ENCODE assay signal across 3 cellular contexts in the genomic region with DNA sequence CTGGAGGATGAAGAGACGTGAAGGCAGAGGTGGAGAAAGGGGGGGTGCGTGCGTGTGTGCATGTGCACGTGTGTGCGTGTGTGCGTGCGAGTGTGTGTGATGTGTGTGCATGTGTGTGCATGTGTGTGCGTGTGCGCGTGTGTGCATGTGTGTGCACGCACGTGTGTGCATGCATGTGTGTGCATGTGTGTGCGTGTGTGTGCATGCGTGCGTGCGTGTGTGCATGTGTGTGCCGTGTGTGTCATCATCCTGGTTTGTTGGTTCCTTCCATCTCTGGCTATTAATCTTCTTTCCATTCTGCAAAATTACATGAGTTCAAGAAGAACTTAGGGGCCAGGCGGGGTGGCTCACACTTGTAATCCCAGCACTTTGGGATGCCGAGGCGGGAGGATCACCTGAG.
TF ChIP-seq lines count a peak whose summit lies in the region.

No MANE protein-coding gene starts in this region.

TF ChIP-seq in HEK293, 187 proteins besides CTCF, POLR2A, EP300 and RAD21:
- TF ChIP-seq ZNF202 (tag by site-specific recombination; IDR thresholded peaks at IDR 0.05; ENCODE audit: borderline replicate concordance) (no peak), ZNF24 (tag by site-specific recombination; IDR thresholded peaks at IDR 0.05) (no peak), ZNF792 (tag by site-specific recombination; IDR thresholded peaks at IDR 0.05) (no peak), ZNF544 (tag by site-specific recombination; IDR thresholded peaks at IDR 0.05) (no peak), ZNF354C (tag by site-specific recombination; IDR thresholded peaks at IDR 0.05; ENCODE audit: borderline replicate concordance, low read depth) (no peak)
- TF ChIP-seq, protein P1, sequence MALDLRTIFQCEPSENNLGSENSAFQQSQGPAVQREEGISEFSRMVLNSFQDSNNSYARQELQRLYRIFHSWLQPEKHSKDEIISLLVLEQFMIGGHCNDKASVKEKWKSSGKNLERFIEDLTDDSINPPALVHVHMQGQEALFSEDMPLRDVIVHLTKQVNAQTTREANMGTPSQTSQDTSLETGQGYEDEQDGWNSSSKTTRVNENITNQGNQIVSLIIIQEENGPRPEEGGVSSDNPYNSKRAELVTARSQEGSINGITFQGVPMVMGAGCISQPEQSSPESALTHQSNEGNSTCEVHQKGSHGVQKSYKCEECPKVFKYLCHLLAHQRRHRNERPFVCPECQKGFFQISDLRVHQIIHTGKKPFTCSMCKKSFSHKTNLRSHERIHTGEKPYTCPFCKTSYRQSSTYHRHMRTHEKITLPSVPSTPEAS (tag by site-specific recombination; IDR thresholded peaks at IDR 0.05): peak; percentile 100
- TF ChIP-seq, protein P2, sequence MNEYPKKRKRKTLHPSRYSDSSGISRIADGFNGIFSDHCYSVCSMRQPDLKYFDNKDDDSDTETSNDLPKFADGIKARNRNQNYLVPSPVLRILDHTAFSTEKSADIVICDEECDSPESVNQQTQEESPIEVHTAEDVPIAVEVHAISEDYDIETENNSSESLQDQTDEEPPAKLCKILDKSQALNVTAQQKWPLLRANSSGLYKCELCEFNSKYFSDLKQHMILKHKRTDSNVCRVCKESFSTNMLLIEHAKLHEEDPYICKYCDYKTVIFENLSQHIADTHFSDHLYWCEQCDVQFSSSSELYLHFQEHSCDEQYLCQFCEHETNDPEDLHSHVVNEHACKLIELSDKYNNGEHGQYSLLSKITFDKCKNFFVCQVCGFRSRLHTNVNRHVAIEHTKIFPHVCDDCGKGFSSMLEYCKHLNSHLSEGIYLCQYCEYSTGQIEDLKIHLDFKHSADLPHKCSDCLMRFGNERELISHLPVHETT (tag by site-specific recombination; IDR thresholded peaks at IDR 0.05): no peak
- TF ChIP-seq, protein P3, sequence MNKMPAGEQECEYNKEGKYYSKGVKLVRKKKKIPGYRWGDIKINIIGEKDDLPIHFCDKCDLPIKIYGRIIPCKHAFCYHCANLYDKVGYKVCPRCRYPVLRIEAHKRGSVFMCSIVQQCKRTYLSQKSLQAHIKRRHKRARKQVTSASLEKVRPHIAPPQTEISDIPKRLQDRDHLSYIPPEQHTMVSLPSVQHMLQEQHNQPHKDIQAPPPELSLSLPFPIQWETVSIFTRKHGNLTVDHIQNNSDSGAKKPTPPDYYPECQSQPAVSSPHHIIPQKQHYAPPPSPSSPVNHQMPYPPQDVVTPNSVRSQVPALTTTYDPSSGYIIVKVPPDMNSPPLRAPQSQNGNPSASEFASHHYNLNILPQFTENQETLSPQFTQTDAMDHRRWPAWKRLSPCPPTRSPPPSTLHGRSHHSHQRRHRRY (tag by site-specific recombination; IDR thresholded peaks at IDR 0.05): no peak

TF ChIP-seq in K562, 482 proteins besides CTCF, POLR2A, EP300 and RAD21:
- TF ChIP-seq, protein P4, sequence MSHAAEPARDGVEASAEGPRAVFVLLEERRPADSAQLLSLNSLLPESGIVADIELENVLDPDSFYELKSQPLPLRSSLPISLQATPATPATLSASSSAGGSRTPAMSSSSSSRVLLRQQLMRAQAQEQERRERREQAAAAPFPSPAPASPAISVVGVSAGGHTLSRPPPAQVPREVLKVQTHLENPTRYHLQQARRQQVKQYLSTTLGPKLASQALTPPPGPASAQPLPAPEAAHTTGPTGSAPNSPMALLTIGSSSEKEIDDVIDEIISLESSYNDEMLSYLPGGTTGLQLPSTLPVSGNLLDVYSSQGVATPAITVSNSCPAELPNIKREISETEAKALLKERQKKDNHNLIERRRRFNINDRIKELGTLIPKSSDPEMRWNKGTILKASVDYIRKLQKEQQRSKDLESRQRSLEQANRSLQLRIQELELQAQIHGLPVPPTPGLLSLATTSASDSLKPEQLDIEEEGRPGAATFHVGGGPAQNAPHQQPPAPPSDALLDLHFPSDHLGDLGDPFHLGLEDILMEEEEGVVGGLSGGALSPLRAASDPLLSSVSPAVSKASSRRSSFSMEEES (CRISPR knock-in tag; IDR thresholded peaks at IDR 0.05): no peak
- peak in 1 of 2 experiments; percentile 26; a peak in 1 of 4 replicates for TF ChIP-seq KDM1A (IDR thresholded peaks at IDR 0.05)
- TF ChIP-seq, protein P5, sequence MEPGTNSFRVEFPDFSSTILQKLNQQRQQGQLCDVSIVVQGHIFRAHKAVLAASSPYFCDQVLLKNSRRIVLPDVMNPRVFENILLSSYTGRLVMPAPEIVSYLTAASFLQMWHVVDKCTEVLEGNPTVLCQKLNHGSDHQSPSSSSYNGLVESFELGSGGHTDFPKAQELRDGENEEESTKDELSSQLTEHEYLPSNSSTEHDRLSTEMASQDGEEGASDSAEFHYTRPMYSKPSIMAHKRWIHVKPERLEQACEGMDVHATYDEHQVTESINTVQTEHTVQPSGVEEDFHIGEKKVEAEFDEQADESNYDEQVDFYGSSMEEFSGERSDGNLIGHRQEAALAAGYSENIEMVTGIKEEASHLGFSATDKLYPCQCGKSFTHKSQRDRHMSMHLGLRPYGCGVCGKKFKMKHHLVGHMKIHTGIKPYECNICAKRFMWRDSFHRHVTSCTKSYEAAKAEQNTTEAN (CRISPR knock-in tag; IDR thresholded peaks at IDR 0.05): peak; percentile 82; the same call in 1 of the 2 replicates

TF ChIP-seq in GM23338, 12 proteins besides CTCF, POLR2A, EP300 and RAD21:
- TF ChIP-seq JUNB (IDR thresholded peaks at IDR 0.05; ENCODE audit: unreplicated experiment): no peak
- TF ChIP-seq ZNF331 (CRISPR knock-in tag; IDR thresholded peaks at IDR 0.05; ENCODE audit: low read depth): no peak
- no peak for TF ChIP-seq EZH2 (IDR thresholded peaks at IDR 0.05; ENCODE audit: low read depth, unreplicated experiment)
- TF ChIP-seq, protein P6, sequence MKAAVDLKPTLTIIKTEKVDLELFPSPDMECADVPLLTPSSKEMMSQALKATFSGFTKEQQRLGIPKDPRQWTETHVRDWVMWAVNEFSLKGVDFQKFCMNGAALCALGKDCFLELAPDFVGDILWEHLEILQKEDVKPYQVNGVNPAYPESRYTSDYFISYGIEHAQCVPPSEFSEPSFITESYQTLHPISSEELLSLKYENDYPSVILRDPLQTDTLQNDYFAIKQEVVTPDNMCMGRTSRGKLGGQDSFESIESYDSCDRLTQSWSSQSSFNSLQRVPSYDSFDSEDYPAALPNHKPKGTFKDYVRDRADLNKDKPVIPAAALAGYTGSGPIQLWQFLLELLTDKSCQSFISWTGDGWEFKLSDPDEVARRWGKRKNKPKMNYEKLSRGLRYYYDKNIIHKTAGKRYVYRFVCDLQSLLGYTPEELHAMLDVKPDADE (IDR thresholded peaks at IDR 0.05): no peak
- TF ChIP-seq, protein P7, sequence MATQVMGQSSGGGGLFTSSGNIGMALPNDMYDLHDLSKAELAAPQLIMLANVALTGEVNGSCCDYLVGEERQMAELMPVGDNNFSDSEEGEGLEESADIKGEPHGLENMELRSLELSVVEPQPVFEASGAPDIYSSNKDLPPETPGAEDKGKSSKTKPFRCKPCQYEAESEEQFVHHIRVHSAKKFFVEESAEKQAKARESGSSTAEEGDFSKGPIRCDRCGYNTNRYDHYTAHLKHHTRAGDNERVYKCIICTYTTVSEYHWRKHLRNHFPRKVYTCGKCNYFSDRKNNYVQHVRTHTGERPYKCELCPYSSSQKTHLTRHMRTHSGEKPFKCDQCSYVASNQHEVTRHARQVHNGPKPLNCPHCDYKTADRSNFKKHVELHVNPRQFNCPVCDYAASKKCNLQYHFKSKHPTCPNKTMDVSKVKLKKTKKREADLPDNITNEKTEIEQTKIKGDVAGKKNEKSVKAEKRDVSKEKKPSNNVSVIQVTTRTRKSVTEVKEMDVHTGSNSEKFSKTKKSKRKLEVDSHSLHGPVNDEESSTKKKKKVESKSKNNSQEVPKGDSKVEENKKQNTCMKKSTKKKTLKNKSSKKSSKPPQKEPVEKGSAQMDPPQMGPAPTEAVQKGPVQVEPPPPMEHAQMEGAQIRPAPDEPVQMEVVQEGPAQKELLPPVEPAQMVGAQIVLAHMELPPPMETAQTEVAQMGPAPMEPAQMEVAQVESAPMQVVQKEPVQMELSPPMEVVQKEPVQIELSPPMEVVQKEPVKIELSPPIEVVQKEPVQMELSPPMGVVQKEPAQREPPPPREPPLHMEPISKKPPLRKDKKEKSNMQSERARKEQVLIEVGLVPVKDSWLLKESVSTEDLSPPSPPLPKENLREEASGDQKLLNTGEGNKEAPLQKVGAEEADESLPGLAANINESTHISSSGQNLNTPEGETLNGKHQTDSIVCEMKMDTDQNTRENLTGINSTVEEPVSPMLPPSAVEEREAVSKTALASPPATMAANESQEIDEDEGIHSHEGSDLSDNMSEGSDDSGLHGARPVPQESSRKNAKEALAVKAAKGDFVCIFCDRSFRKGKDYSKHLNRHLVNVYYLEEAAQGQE (IDR thresholded peaks at IDR 0.05; ENCODE audit: unreplicated experiment): no peak
- TF ChIP-seq CREB1 (CRISPR knock-in tag; IDR thresholded peaks at IDR 0.05; ENCODE audit: low read depth): no peak
- no peak for TF ChIP-seq ZNF114 (CRISPR knock-in tag; IDR thresholded peaks at IDR 0.05)
- no peak for TF ChIP-seq EZH2phosphoT487 (IDR thresholded peaks at IDR 0.05; ENCODE audit: unreplicated experiment)
- TF ChIP-seq STAT1 (IDR thresholded peaks at IDR 0.05; ENCODE audit: unreplicated experiment): no peak
- no peak for TF ChIP-seq POLR2AphosphoS5 (IDR thresholded peaks at IDR 0.05; ENCODE audit: low read depth)
- TF ChIP-seq NANOG (IDR thresholded peaks at IDR 0.05; ENCODE audit: borderline replicate concordance): no peak
- TF ChIP-seq, protein P8, sequence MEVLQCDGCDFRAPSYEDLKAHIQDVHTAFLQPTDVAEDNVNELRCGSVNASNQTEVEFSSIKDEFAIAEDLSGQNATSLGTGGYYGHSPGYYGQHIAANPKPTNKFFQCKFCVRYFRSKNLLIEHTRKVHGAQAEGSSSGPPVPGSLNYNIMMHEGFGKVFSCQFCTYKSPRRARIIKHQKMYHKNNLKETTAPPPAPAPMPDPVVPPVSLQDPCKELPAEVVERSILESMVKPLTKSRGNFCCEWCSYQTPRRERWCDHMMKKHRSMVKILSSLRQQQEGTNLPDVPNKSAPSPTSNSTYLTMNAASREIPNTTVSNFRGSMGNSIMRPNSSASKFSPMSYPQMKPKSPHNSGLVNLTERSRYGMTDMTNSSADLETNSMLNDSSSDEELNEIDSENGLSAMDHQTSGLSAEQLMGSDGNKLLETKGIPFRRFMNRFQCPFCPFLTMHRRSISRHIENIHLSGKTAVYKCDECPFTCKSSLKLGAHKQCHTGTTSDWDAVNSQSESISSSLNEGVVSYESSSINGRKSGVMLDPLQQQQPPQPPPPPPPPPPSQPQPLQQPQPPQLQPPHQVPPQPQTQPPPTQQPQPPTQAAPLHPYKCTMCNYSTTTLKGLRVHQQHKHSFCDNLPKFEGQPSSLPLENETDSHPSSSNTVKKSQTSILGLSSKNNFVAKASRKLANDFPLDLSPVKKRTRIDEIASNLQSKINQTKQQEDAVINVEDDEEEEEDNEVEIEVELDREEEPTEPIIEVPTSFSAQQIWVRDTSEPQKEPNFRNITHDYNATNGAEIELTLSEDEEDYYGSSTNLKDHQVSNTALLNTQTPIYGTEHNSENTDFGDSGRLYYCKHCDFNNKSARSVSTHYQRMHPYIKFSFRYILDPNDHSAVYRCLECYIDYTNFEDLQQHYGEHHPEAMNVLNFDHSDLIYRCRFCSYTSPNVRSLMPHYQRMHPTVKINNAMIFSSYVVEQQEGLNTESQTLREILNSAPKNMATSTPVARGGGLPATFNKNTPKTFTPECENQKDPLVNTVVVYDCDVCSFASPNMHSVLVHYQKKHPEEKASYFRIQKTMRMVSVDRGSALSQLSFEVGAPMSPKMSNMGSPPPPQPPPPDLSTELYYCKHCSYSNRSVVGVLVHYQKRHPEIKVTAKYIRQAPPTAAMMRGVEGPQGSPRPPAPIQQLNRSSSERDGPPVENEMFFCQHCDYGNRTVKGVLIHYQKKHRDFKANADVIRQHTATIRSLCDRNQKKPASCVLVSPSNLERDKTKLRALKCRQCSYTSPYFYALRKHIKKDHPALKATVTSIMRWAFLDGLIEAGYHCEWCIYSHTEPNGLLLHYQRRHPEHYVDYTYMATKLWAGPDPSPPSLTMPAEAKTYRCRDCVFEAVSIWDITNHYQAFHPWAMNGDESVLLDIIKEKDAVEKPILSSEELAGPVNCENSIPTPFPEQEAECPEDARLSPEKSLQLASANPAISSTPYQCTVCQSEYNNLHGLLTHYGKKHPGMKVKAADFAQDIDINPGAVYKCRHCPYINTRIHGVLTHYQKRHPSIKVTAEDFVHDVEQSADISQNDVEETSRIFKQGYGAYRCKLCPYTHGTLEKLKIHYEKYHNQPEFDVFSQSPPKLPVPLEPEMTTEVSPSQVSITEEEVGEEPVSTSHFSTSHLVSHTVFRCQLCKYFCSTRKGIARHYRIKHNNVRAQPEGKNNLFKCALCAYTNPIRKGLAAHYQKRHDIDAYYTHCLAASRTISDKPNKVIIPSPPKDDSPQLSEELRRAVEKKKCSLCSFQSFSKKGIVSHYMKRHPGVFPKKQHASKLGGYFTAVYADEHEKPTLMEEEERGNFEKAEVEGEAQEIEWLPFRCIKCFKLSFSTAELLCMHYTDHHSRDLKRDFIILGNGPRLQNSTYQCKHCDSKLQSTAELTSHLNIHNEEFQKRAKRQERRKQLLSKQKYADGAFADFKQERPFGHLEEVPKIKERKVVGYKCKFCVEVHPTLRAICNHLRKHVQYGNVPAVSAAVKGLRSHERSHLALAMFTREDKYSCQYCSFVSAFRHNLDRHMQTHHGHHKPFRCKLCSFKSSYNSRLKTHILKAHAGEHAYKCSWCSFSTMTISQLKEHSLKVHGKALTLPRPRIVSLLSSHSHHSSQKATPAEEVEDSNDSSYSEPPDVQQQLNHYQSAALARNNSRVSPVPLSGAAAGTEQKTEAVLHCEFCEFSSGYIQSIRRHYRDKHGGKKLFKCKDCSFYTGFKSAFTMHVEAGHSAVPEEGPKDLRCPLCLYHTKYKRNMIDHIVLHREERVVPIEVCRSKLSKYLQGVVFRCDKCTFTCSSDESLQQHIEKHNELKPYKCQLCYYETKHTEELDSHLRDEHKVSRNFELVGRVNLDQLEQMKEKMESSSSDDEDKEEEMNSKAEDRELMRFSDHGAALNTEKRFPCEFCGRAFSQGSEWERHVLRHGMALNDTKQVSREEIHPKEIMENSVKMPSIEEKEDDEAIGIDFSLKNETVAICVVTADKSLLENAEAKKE (CRISPR knock-in tag; IDR thresholded peaks at IDR 0.05): no peak
